15 cellular contexts compared by ENCODE assay signal in the genomic region with DNA sequence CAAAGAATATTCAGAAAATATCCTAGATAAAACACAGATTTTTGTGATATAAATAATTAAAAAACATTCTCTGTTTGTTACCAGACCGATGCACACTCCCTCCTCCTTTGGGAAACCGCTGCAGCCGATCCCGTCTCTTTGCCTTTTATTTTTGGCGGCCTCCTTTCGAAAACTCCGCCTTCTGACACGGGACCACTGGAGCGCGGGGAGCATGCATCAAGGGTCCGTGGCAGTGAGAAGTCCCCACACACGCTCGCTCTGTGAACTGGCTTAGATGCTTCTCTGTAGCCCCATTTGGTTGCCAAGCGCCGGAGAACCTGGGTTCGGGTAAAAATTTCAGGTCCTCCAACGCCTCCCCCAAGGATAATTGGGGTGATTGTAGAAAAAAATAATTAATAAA. TPM values are rescaled to one million over a fixed set of nuclear protein-coding genes. Genes with fewer than 3 reads are reported as not detected.
A peak's percentile ranks its signal among the peaks of the same experiment; 100 is the strongest.
DNase-seq lines count a peak whose midpoint lies in the region; ATAC-seq, FAIRE-seq and TF ChIP-seq lines count a peak whose summit lies in the region.
"Had no signal": no experiment of that assay in that cellular context is flagged by ENCODE, and none has a peak within 500 bp of the region (broad histone marks: within the 10 kb centered on the region; RNA-seq: fewer than 3 reads in every experiment).

No MANE protein-coding gene starts in this region.

- no peaks in the 10 kb centered on the region for H3K9me3 Mint-ChIP-seq in CD4-positive, alpha-beta T cell
- H3K9me3 Mint-ChIP-seq in Caco-2 (ENCODE audit: unreplicated experiment): no peaks in the 10 kb centered on the region

- BruUV-seq in Caco-2 (replicated peaks; lab: Mats Ljungman, UMichigan): no TSS peak

- no peaks in the 10 kb centered on the region for H3K9me3 ChIP-seq in CD4-positive, alpha-beta T cell (ENCODE audit: control insufficient read depth, low read length)
- H3K9me3 ChIP-seq in Caco-2 (no peaks in the 10 kb centered on the region), SK-N-MC (ENCODE audit: low read depth, low read length) (no peaks in the 10 kb centered on the region), kidney (ENCODE audit: control insufficient read depth in 1 of 2, low read length in 2 of 2) (no peaks in the 10 kb centered on the region)
- H3K9me3 ChIP-seq: BLaER1 had no signal

- intact Hi-C loops in CD4-positive, alpha-beta T cell (cut with DNase I, micrococcal nuclease): no loop called here
- intact Hi-C loops in Caco-2 (cut with micrococcal nuclease; ENCODE audit: unreplicated experiment) (no loop called here), kidney (cut with DNase I) (no loop called here)

- H3K27ac Mint-ChIP-seq in CD4-positive, alpha-beta T cell: peak overlapping the region; percentile 63
- peak overlapping the region; percentile 49 for H3K27ac Mint-ChIP-seq in Caco-2 (ENCODE audit: unreplicated experiment)

- TF ChIP-seq CTCF in CD4-positive, alpha-beta T cell (IDR thresholded peaks at IDR 0.05): no peak
- TF ChIP-seq CTCF in Caco-2 (IDR thresholded peaks at IDR 0.05; ENCODE audit: insufficient read depth in 1 of 2, low read depth in 1 of 2, low read length in 1 of 2, severe bottlenecking in 1 of 2, unreplicated experiment in 1 of 2) (no peak), kidney (IDR thresholded peaks at IDR 0.05; ENCODE audit: borderline replicate concordance, extremely low read depth, insufficient read depth) (no peak), coronary artery (IDR thresholded peaks at IDR 0.05) (no peak)

- H3K27me3 ChIP-seq in CD4-positive, alpha-beta T cell (ENCODE audit: control insufficient read depth, insufficient read depth, low read length): no peaks in the 10 kb centered on the region
- no peaks in the 10 kb centered on the region for H3K27me3 ChIP-seq in Caco-2 (replicated peaks; ENCODE audit: control insufficient read depth, insufficient read depth, low read length)
- H3K27me3 ChIP-seq: BLaER1 had no signal

- H3K4me3 ChIP-seq in Caco-2 (ENCODE audit: low read depth, low read length): no peak overlapping the region
- H3K4me3 ChIP-seq in SK-N-MC: no peak overlapping the region
- no peak overlapping the region for H3K4me3 ChIP-seq in kidney (ENCODE audit: low read length in 2 of 2)
- H3K4me3 ChIP-seq in coronary artery: no peak overlapping the region
- H3K4me3 ChIP-seq: BLaER1 had no signal

- H3K36me3 Mint-ChIP-seq in CD4-positive, alpha-beta T cell (ENCODE audit: low read depth): peaks cover 97% of the 10 kb centered on the region
- peaks cover 97% of the 10 kb centered on the region for H3K36me3 Mint-ChIP-seq in Caco-2 (ENCODE audit: insufficient read depth, unreplicated experiment)

- CTCF ChIA-PET in CD4-positive, alpha-beta T cell (lab: Charles Lee): interaction anchor here (1.2 kb wide), 1 partner anchor 12 kb away, joined by 3 read pairs; no protein-coding TSS in a partner anchor
- CTCF ChIA-PET in Caco-2 (lab: Charles Lee): no interaction called here

- no peak for DNase-seq in CD4-positive, alpha-beta T cell
- no peak for DNase-seq in Caco-2
- no peak for DNase-seq in SK-N-MC (ENCODE audit: low read depth, low spot score)
- DNase-seq in kidney: peak; percentile 60
- no peak for DNase-seq in activated effector memory CD4-positive, alpha-beta T cell treated with anti-CD3 and anti-CD28 coated beads, Interleukin-2, amount 50 U/mL, for 16 hours
- no peak for DNase-seq in coronary artery (ENCODE audit: low spot score)
- DNase-seq in ecto neural progenitor cell (ENCODE audit: low spot score): no peak
- DNase-seq: KBM-7, NCI-H1436 treated with DMSO at 0.1 percent for 48 hours, NCI-H2081, NCI-H510A treated with DMSO at 0.1 percent for 48 hours, SHP77 had no signal

- POLR2A ChIA-PET in CD4-positive, alpha-beta T cell (lab: Charles Lee): interaction anchor here (1.2 to 2.9 kb wide), 2 partner anchors 8 to 81 kb away, joined by 3 to 13 read pairs; a partner anchor contains a TSS
- POLR2A ChIA-PET in Caco-2 (lab: Charles Lee): no interaction called here

- no peak overlapping the region for H3K27ac ChIP-seq in CD4-positive, alpha-beta T cell (ENCODE audit: low read depth, low read length)
- 0 out of 2 replicates have a peak overlapping the region, but pooled peaks have one; percentile 47 for H3K27ac ChIP-seq in SK-N-MC
- no peak overlapping the region for H3K27ac ChIP-seq in kidney (ENCODE audit: low read depth in 2 of 2, low read length in 2 of 2)
- H3K27ac ChIP-seq in coronary artery: no peak overlapping the region
- H3K27ac ChIP-seq: BLaER1, HL-60 had no signal

- H3K4me1 ChIP-seq in Caco-2 (no peaks in the 10 kb centered on the region), kidney (ENCODE audit: control insufficient read depth in 1 of 2, insufficient read depth in 1 of 2, low read depth in 1 of 2, low read length in 2 of 2) (peaks cover 3 to 7% of the 10 kb centered on the region in 2 donors)
- H3K4me1 ChIP-seq: BLaER1 had no signal

- peaks cover 63% of the 10 kb centered on the region for H3K4me1 Mint-ChIP-seq in CD4-positive, alpha-beta T cell (ENCODE audit: low read depth)
- H3K4me1 Mint-ChIP-seq in Caco-2 (ENCODE audit: low read depth, unreplicated experiment): no peaks in the 10 kb centered on the region

- ATAC-seq in CD4-positive, alpha-beta T cell (ENCODE audit: poor library complexity): no peak

- FAIRE-seq in kidney (lab: Jason Lieb, UNC): no peak
- FAIRE-seq: RCC 7860 had no signal

- H3K4me3 Mint-ChIP-seq in CD4-positive, alpha-beta T cell: no peak overlapping the region
- H3K4me3 Mint-ChIP-seq in Caco-2 (ENCODE audit: unreplicated experiment): no peak overlapping the region

- H3K27me3 Mint-ChIP-seq in CD4-positive, alpha-beta T cell: no peaks in the 10 kb centered on the region
- no peaks in the 10 kb centered on the region for H3K27me3 Mint-ChIP-seq in Caco-2 (ENCODE audit: insufficient read depth, unreplicated experiment)

- H3K9ac ChIP-seq in SK-N-MC (ENCODE audit: insufficient read length) (no peak overlapping the region), kidney (ENCODE audit: low read length in 2 of 2) (no peak overlapping the region)
- H3K9ac ChIP-seq: BLaER1 had no signal

- H3K36me3 ChIP-seq in Caco-2 (ENCODE audit: control insufficient read depth, insufficient read depth, low read length) (peaks cover 5% of the 10 kb centered on the region; the same call in 1 of the 2 replicates), SK-N-MC (ENCODE audit: insufficient read depth, low read length) (peaks cover 98% of the 10 kb centered on the region), kidney (ENCODE audit: control insufficient read depth in 1 of 2, insufficient read depth in 2 of 2, low read length in 2 of 2) (peaks cover 65 to 89% of the 10 kb centered on the region in 2 donors)

RNA-seq across cellular contexts. Expression of a gene that starts 17.0 kb away (rescaled TPM):
- total RNA-seq in CD4-positive, alpha-beta T cell: 100 to 1,000 TPM; 454 to 462 TPM
- total RNA-seq in Caco-2 (2022) (359 and 367 TPM in 2 replicates), kidney (509 TPM)
- polyA plus RNA-seq in kidney (ENCODE audit: insufficient read depth, low read depth, low replicate concordance): 133 TPM

RNA-seq across cellular contexts. Expression of a gene that starts 21.2 kb away (rescaled TPM):
- total RNA-seq in CD4-positive, alpha-beta T cell: not detected
- total RNA-seq in Caco-2 (2022) (13.4 and 18.2 TPM in 2 replicates), kidney (16.7 TPM)
- polyA plus RNA-seq in kidney (ENCODE audit: insufficient read depth, low read depth, low replicate concordance): 11.4 TPM

RNA-seq across cellular contexts. Expression of a gene that starts 34.1 kb away (rescaled TPM):
- not detected for total RNA-seq in CD4-positive, alpha-beta T cell
- total RNA-seq in Caco-2 (2022) (0.14 and 0.27 TPM in 2 replicates), kidney (0.13 TPM)
- not detected for polyA plus RNA-seq in kidney (ENCODE audit: insufficient read depth, low read depth, low replicate concordance)

Comparison
In these comparisons a context has a peak if more than half of its experiments do, and no peak if none do; other contexts are left out.
1. RNA of a gene that starts 21.2 kb away (total RNA-seq): 16.7 TPM in kidney (single experiment) and 13.4 to 18.2 TPM in Caco-2; not detected in CD4-positive, alpha-beta T cell; every median in the first group is over 10 times any median in the second.